Comparison of ENCODE assay signal across 17 cellular contexts in the genomic region with DNA sequence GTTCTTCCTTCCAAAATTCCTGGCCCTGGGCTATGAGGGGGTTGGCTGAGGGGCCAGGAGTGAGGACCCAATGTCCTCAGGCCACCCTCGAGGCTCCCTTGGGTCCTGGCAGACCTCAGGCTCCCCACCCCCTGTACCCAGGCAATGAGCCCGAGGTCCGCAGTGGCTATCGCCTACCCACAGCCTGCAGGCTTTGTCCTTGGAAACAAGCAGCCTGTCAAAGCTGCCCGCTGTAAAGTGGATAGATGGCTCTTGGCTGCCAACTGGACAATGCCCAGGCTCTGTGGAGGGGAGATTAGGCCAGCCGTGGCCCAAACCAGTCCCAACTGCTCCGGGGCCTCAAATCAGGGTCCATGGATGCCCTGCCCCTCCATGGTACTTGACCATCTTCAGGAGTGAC. TPM values are rescaled to one million over a fixed set of nuclear protein-coding genes. Genes with fewer than 3 reads are reported as not detected.
"Had no signal": no experiment of that assay in that cellular context is flagged by ENCODE, and none has a peak within 500 bp of the region (broad histone marks: within the 10 kb centered on the region; RNA-seq: fewer than 3 reads in every experiment).

No MANE protein-coding gene starts in this region.

- H3K9me3 ChIP-seq: gastrocnemius medialis, mucosa of descending colon had no signal

- H3K4me1 ChIP-seq: gastrocnemius medialis had no signal

- DNase-seq: activated CD4-positive, alpha-beta memory T cell treated with anti-CD3 and anti-CD28 coated beads, Interleukin-2, amount 10 ng/mL, durations not matched to agents 7 days and 5 days; activated CD4-positive, alpha-beta T cell treated with anti-CD3 and anti-CD28 coated beads for 4 hours; activated gamma-delta T cell; activated T-cell treated with anti-CD3 and anti-CD28 coated beads, Interleukin-2, amount 50 U/mL, for 4 hours; endodermal cell; erythroblast; gastrocnemius medialis; naive thymus-derived CD4-positive, alpha-beta T cell; stimulated activated naive CD8-positive, alpha-beta T cell treated with anti-CD3 and anti-CD28 coated beads, Interleukin-15, Interleukin-2, amounts not matched to agents 100 U/mL and 50 U/mL, for 24 hours; T-helper 2 cell had no signal

- FAIRE-seq: islet of Langerhans, TTC549 had no signal

- H3K27ac ChIP-seq: dorsolateral prefrontal cortex, gastrocnemius medialis had no signal

- ATAC-seq: activated naive CD4-positive, alpha-beta T cell treated with anti-CD3 and anti-CD28 coated beads, Interleukin-2, amount 50 U/mL, for 72 hours; activated T-cell treated with anti-CD3 and anti-CD28 coated beads, Interleukin-2, amount 50 U/mL, for 4 hours; gastrocnemius medialis; mucosa of descending colon; naive thymus-derived CD4-positive, alpha-beta T cell; stimulated activated naive CD8-positive, alpha-beta T cell treated with anti-CD3 and anti-CD28 coated beads, Interleukin-15, Interleukin-2, amounts not matched to agents 100 U/mL and 50 U/mL, for 24 hours; WTC11 had no signal

- H3K36me3 ChIP-seq: gastrocnemius medialis had no signal

- H3K4me3 ChIP-seq: dorsolateral prefrontal cortex, gastrocnemius medialis, mucosa of descending colon, smooth muscle cell had no signal

RNA-seq across cellular contexts. Expression of gene ADGRD2, which starts 2.2 kb away (rescaled TPM):
- total RNA-seq: activated CD4-positive, alpha-beta memory T cell treated with anti-CD3 and anti-CD28 coated beads, Interleukin-2, amount 10 ng/mL, durations not matched to agents 7 days and 5 days; activated naive CD4-positive, alpha-beta T cell treated with anti-CD3 and anti-CD28 coated beads, Interleukin-2, amount 50 U/mL, for 72 hours; activated T-cell treated with anti-CD3 and anti-CD28 coated beads, Interleukin-2, amount 50 U/mL, for 4 hours; gastrocnemius medialis; mucosa of descending colon; naive thymus-derived CD4-positive, alpha-beta T cell; smooth muscle cell had no signal
- polyA plus RNA-seq: naive thymus-derived CD4-positive, alpha-beta T cell; smooth muscle cell had no signal

RNA-seq across cellular contexts. Expression of gene NR5A1, which starts 59.2 kb away (rescaled TPM):
- total RNA-seq: activated CD4-positive, alpha-beta memory T cell treated with anti-CD3 and anti-CD28 coated beads, Interleukin-2, amount 10 ng/mL, durations not matched to agents 7 days and 5 days; activated naive CD4-positive, alpha-beta T cell treated with anti-CD3 and anti-CD28 coated beads, Interleukin-2, amount 50 U/mL, for 72 hours; gastrocnemius medialis; smooth muscle cell had no signal
- polyA plus RNA-seq: naive thymus-derived CD4-positive, alpha-beta T cell; smooth muscle cell had no signal
